Comparison of ENCODE assay signal across 9 cellular contexts in genomic region chr13:41008349-41008980, GRCh38. TPM values are rescaled to one million over a fixed set of nuclear protein-coding genes. Genes with fewer than 3 reads are reported as not detected.
DNase-seq lines count a peak whose midpoint lies in the region; ATAC-seq and TF ChIP-seq lines count a peak whose summit lies in the region.
"Had no signal": no experiment of that assay in that cellular context is flagged by ENCODE, and none has a peak within 500 bp of the region (broad histone marks: within the 10 kb centered on the region; RNA-seq: fewer than 3 reads in every experiment).

No MANE protein-coding gene starts in this region.

- H3K23ac ChIP-seq in mesenchymal stem cell (ENCODE audit: low read length in 2 of 2) = no peak overlapping the region

- peak overlapping the region in 3 of 4 donors; percentile 6 to 82 (median 25) for H3K4me3 Mint-ChIP-seq in IgD-negative memory B cell
- peak overlapping the region; percentile 73 for H3K4me3 Mint-ChIP-seq in activated T-helper 17 cell treated with anti-CD3 and anti-CD28 coated beads, Interleukin-2, amount 50 U/mL, for 72 hours

- no peak overlapping the region for H2BK120ac ChIP-seq in mesenchymal stem cell (ENCODE audit: low read depth, low read length)

- peaks cover 91% of the 10 kb centered on the region for H3K79me2 ChIP-seq in DND-41 (ENCODE audit: insufficient read depth, low read length)

- peak overlapping the region in 1 of 3 donors; percentile 79 for H3K27ac Mint-ChIP-seq in IgD-negative memory B cell
- peak overlapping the region; percentile 84 for H3K27ac Mint-ChIP-seq in activated T-helper 17 cell treated with anti-CD3 and anti-CD28 coated beads, Interleukin-2, amount 50 U/mL, for 72 hours

- peaks cover 5% of the 10 kb centered on the region for H3K79me1 ChIP-seq in mesenchymal stem cell (replicated peaks; ENCODE audit: low read length, poor library complexity, severe bottlenecking)

- no peak for TF ChIP-seq CTCF in DND-41 (IDR thresholded peaks at IDR 0.05; ENCODE audit: borderline replicate concordance, extremely low read depth, low read length, poor library complexity, severe bottlenecking)

- H4K91ac ChIP-seq in mesenchymal stem cell (ENCODE audit: low read length) = no peak overlapping the region

- H3K4me1 Mint-ChIP-seq in IgD-negative memory B cell = peaks cover 63 to 66% (median 63%) of the 10 kb centered on the region in 3 donors
- H3K4me1 Mint-ChIP-seq in activated T-helper 17 cell treated with anti-CD3 and anti-CD28 coated beads, Interleukin-2, amount 50 U/mL, for 72 hours = peaks cover 51% of the 10 kb centered on the region

- no peak overlapping the region for H4K8ac ChIP-seq in mesenchymal stem cell (ENCODE audit: low read length)

- no peak for ATAC-seq in DND-41 (ENCODE audit: insufficient read depth, low read depth)
- ATAC-seq in activated T-helper 17 cell treated with anti-CD3 and anti-CD28 coated beads, Interleukin-2, amount 50 U/mL, for 72 hours (replicated peaks) = peak; percentile 78
- ATAC-seq in HG03469 (IDR thresholded peaks at IDR 0.05; ENCODE audit: unreplicated experiment) = no peak
- ATAC-seq in HG02970 (IDR thresholded peaks at IDR 0.05; ENCODE audit: low FRiP score, unreplicated experiment) = no peak

- H2BK15ac ChIP-seq in mesenchymal stem cell (ENCODE audit: low read depth, poor library complexity, severe bottlenecking) = no peak overlapping the region

- no peak for DNase-seq in DND-41
- DNase-seq in mesenchymal stem cell = peak; percentile 78
- DNase-seq in NCI-H2107 (lab: John Stamatoyannopoulos, UW) = no peak
- no peak for DNase-seq in COR-L47 (lab: John Stamatoyannopoulos, UW)
- DNase-seq: Peyer's patch had no signal

- H3K36me3 ChIP-seq in DND-41 (ENCODE audit: insufficient read depth, low read length) (peaks cover 18% of the 10 kb centered on the region), mesenchymal stem cell (ENCODE audit: control insufficient read depth in 1 of 2, insufficient read depth in 2 of 2, low read depth in 1 of 2, low read length in 2 of 2) (peaks cover 0 to 5% of the 10 kb centered on the region in 2 experiments)
- H3K36me3 ChIP-seq: Peyer's patch had no signal

- H3K4me1 ChIP-seq in DND-41 (ENCODE audit: insufficient read depth, low read length) = peaks cover 92% of the 10 kb centered on the region
- H3K4me1 ChIP-seq in mesenchymal stem cell (ENCODE audit: control insufficient read depth, insufficient read depth, low read depth, low read length) = peaks cover 2% of the 10 kb centered on the region

- H2BK12ac ChIP-seq in mesenchymal stem cell (ENCODE audit: low read length in 2 of 2) = no peak overlapping the region

- H3K4ac ChIP-seq in mesenchymal stem cell (ENCODE audit: low read depth in 1 of 2, low read length in 2 of 2) = no peak overlapping the region

- peak overlapping the region; percentile 45 for H3K9ac ChIP-seq in DND-41 (ENCODE audit: low read depth, low read length)
- H3K9ac ChIP-seq in mesenchymal stem cell (ENCODE audit: low read length) = peak overlapping the region; percentile 11

- 80% methylated on average over 1 of the region's 2 CpGs for WGBS in mesenchymal stem cell

- no peaks in the 10 kb centered on the region for H3K27me3 Mint-ChIP-seq in IgD-negative memory B cell
- H3K27me3 Mint-ChIP-seq in activated T-helper 17 cell treated with anti-CD3 and anti-CD28 coated beads, Interleukin-2, amount 50 U/mL, for 72 hours = no peaks in the 10 kb centered on the region

- no peak overlapping the region for H2BK5ac ChIP-seq in mesenchymal stem cell (ENCODE audit: low read depth, low read length, poor library complexity, severe bottlenecking)

- H2AFZ ChIP-seq in DND-41 (ENCODE audit: low read depth, low read length) (no peak overlapping the region), mesenchymal stem cell (ENCODE audit: low read depth, low read length) (no peak overlapping the region)

- H3K27me3 ChIP-seq in DND-41 (ENCODE audit: insufficient read depth, low read length, poor library complexity) (no peaks in the 10 kb centered on the region), mesenchymal stem cell (ENCODE audit: control insufficient read depth in 1 of 2, insufficient read depth in 1 of 2, low read length in 2 of 2) (no peaks in the 10 kb centered on the region)
- H3K27me3 ChIP-seq: Peyer's patch had no signal

- no peaks in the 10 kb centered on the region for H3K9me3 ChIP-seq in DND-41 (ENCODE audit: insufficient read depth, low read length, severe bottlenecking)
- H3K9me3 ChIP-seq in mesenchymal stem cell (ENCODE audit: control insufficient read depth, low read length) = no peaks in the 10 kb centered on the region
- H3K9me3 ChIP-seq: Peyer's patch had no signal

- H3K4me3 ChIP-seq in DND-41 (ENCODE audit: low read depth in 1 of 2, low read length in 2 of 2) = no peak overlapping the region
- H3K4me3 ChIP-seq in mesenchymal stem cell (ENCODE audit: insufficient read depth in 1 of 2, low read depth in 1 of 2, low read length in 2 of 2) = peak overlapping the region in 1 of 2 experiments; percentile 8
- H3K4me3 ChIP-seq: Peyer's patch had no signal

- no peak overlapping the region for H2AK5ac ChIP-seq in mesenchymal stem cell (ENCODE audit: low read length, severe bottlenecking)

- no peak overlapping the region for H3K14ac ChIP-seq in mesenchymal stem cell (ENCODE audit: low read length in 2 of 2)

- peaks cover 5% of the 10 kb centered on the region for H3K36me3 Mint-ChIP-seq in IgD-negative memory B cell
- H3K36me3 Mint-ChIP-seq in activated T-helper 17 cell treated with anti-CD3 and anti-CD28 coated beads, Interleukin-2, amount 50 U/mL, for 72 hours (ENCODE audit: low read depth) = peaks cover 60% of the 10 kb centered on the region

- H3K4me2 ChIP-seq in DND-41 (ENCODE audit: insufficient read depth, low read length) = peak overlapping the region; percentile 66
- no peak overlapping the region for H3K4me2 ChIP-seq in mesenchymal stem cell (ENCODE audit: low read length, poor library complexity, severe bottlenecking)

- H3K9me3 Mint-ChIP-seq in IgD-negative memory B cell = peaks cover 0 to 2% (median 0%) of the 10 kb centered on the region in 3 donors
- no peaks in the 10 kb centered on the region for H3K9me3 Mint-ChIP-seq in activated T-helper 17 cell treated with anti-CD3 and anti-CD28 coated beads, Interleukin-2, amount 50 U/mL, for 72 hours

- H3K18ac ChIP-seq in mesenchymal stem cell (ENCODE audit: low read depth in 1 of 2, low read length in 2 of 2) = no peak overlapping the region

- H4K20me1 ChIP-seq in DND-41 (ENCODE audit: insufficient read depth, low read length) = no peaks in the 10 kb centered on the region

- H3K27ac ChIP-seq in DND-41 (ENCODE audit: low read length) = peak overlapping the region; percentile 86
- no peak overlapping the region for H3K27ac ChIP-seq in mesenchymal stem cell (ENCODE audit: low read length, poor library complexity, severe bottlenecking)

RNA-seq across cellular contexts. Expression of gene ELF1, which starts 10.7 kb away (rescaled TPM):
- 148 TPM for polyA plus RNA-seq in IgD-negative memory B cell
- total RNA-seq in activated T-helper 17 cell treated with anti-CD3 and anti-CD28 coated beads, Interleukin-2, amount 50 U/mL, for 72 hours = 10 to 100 TPM; 76.0 to 80.1 TPM
- 50.1 TPM for polyA plus RNA-seq in mesenchymal stem cell (2013, experiment 1 of 2)
- 49.3 TPM for polyA plus RNA-seq in mesenchymal stem cell (2013, experiment 2 of 2)

RNA-seq across cellular contexts. Expression of gene WBP4, which starts 52.8 kb away (rescaled TPM):
- polyA plus RNA-seq in IgD-negative memory B cell = 3.7 TPM
- total RNA-seq in activated T-helper 17 cell treated with anti-CD3 and anti-CD28 coated beads, Interleukin-2, amount 50 U/mL, for 72 hours = 10 to 100 TPM in 1 of 2 donors, 1 to 10 TPM in 1; 9.7 to 10.6 TPM
- polyA plus RNA-seq in mesenchymal stem cell (2013, experiment 1 of 2) = 17.5 TPM
- polyA plus RNA-seq in mesenchymal stem cell (2013, experiment 2 of 2) = 17.7 TPM
